ENCODE assay signal across 9 cellular contexts in genomic region chr10:130108934-130109604, GRCh38. TPM values are rescaled to one million over a fixed set of nuclear protein-coding genes. Genes with fewer than 3 reads are reported as not detected.
DNase-seq lines count a peak whose midpoint lies in the region; ATAC-seq and TF ChIP-seq lines count a peak whose summit lies in the region.
"Had no signal": no experiment of that assay in that cellular context is flagged by ENCODE, and none has a peak within 500 bp of the region (broad histone marks: within the 10 kb centered on the region; RNA-seq: fewer than 3 reads in every experiment).

No MANE protein-coding gene starts in this region.

- H3K36me3 ChIP-seq in WERI-Rb-1, result no peaks in the 10 kb centered on the region

- peaks cover 12% of the 10 kb centered on the region for H3K36me3 Mint-ChIP-seq in activated CD4-positive, alpha-beta T cell treated with anti-CD3 and anti-CD28 coated beads, Interleukin-2, amount 10 ng/mL, durations not matched to agents 24 days and 14 days (ENCODE audit: low read depth)

- H3K4me3 ChIP-seq in WERI-Rb-1 (ENCODE audit: low read depth, low read length) (0 out of 2 replicates have a peak overlapping the region, but pooled peaks have one; percentile 87), foreskin fibroblast (ENCODE audit: low read depth in 1 of 2, low read length in 2 of 2) (peak overlapping the region; percentile 61 to 93)

- peak overlapping the region; percentile 51 for H3K4me3 Mint-ChIP-seq in activated CD4-positive, alpha-beta T cell treated with anti-CD3 and anti-CD28 coated beads, Interleukin-2, amount 10 ng/mL, durations not matched to agents 24 days and 14 days
- peak overlapping the region; percentile 92 to 99 for H3K4me3 Mint-ChIP-seq in stimulated activated naive CD8-positive, alpha-beta T cell treated with anti-CD3 and anti-CD28 coated beads, Interleukin-15, amount 100 ng/mL, for 72 hours

- peak overlapping the region; percentile 46 for H3K27ac Mint-ChIP-seq in activated CD4-positive, alpha-beta T cell treated with anti-CD3 and anti-CD28 coated beads, Interleukin-2, amount 10 ng/mL, durations not matched to agents 24 days and 14 days
- H3K27ac Mint-ChIP-seq in stimulated activated naive CD8-positive, alpha-beta T cell treated with anti-CD3 and anti-CD28 coated beads, Interleukin-15, amount 100 ng/mL, for 72 hours, result peak overlapping the region; percentile 45 to 73

- ATAC-seq in stimulated activated naive CD8-positive, alpha-beta T cell treated with anti-CD3 and anti-CD28 coated beads, Interleukin-15, amount 100 ng/mL, for 72 hours, result no peak
- ATAC-seq in HG02885 (IDR thresholded peaks at IDR 0.05; ENCODE audit: poor library complexity, unreplicated experiment), result no peak

- H3K27me3 Mint-ChIP-seq in activated CD4-positive, alpha-beta T cell treated with anti-CD3 and anti-CD28 coated beads, Interleukin-2, amount 10 ng/mL, durations not matched to agents 24 days and 14 days, result no peaks in the 10 kb centered on the region
- H3K27me3 Mint-ChIP-seq in stimulated activated naive CD8-positive, alpha-beta T cell treated with anti-CD3 and anti-CD28 coated beads, Interleukin-15, amount 100 ng/mL, for 72 hours, result no peaks in the 10 kb centered on the region

- no peak overlapping the region for H3K27ac ChIP-seq in WERI-Rb-1

- H3K4me1 Mint-ChIP-seq in activated CD4-positive, alpha-beta T cell treated with anti-CD3 and anti-CD28 coated beads, Interleukin-2, amount 10 ng/mL, durations not matched to agents 24 days and 14 days, result peaks cover 42% of the 10 kb centered on the region
- H3K4me1 Mint-ChIP-seq in stimulated activated naive CD8-positive, alpha-beta T cell treated with anti-CD3 and anti-CD28 coated beads, Interleukin-15, amount 100 ng/mL, for 72 hours, result peaks cover 52% of the 10 kb centered on the region

- H3K9me3 ChIP-seq in WERI-Rb-1 (ENCODE audit: severe bottlenecking), result no peaks in the 10 kb centered on the region

- TF ChIP-seq CTCF in WERI-Rb-1 (IDR thresholded peaks at IDR 0.05; ENCODE audit: low read depth, low read length), result no peak
- TF ChIP-seq CTCF in foreskin fibroblast (IDR thresholded peaks at IDR 0.05; ENCODE audit: low read depth, low read length), result no peak

- no peaks in the 10 kb centered on the region for H3K27me3 ChIP-seq in WERI-Rb-1 (ENCODE audit: insufficient read depth, low read depth, severe bottlenecking)

- intact Hi-C loops in activated CD4-positive, alpha-beta T cell treated with anti-CD3 and anti-CD28 coated beads, Interleukin-2, amount 10 ng/mL, durations not matched to agents 24 days and 14 days (cut with micrococcal nuclease), result loop anchor here (5.0 kb wide), 1 partner anchor 132 kb away; no protein-coding TSS in a partner anchor

- DNase-seq in activated CD4-positive, alpha-beta T cell treated with anti-CD3 and anti-CD28 coated beads, Interleukin-2, amount 10 ng/mL, durations not matched to agents 24 days and 14 days, result peak; percentile 62
- no peak for DNase-seq in activated CD4-positive, alpha-beta T cell treated with anti-CD3 and anti-CD28 coated beads for 4 hours
- DNase-seq in WERI-Rb-1, result no peak
- DNase-seq in foreskin fibroblast, result no peak
- peak in 1 of 2 donors; percentile 27 for DNase-seq in stimulated activated naive CD8-positive, alpha-beta T cell treated with anti-CD3 and anti-CD28 coated beads, Interleukin-15, amount 100 ng/mL, for 72 hours
- no peak for DNase-seq in globus pallidus (ENCODE audit: low spot score)
- no peak for DNase-seq in NCI-H748 treated with DMSO at 0.1 percent for 48 hours (lab: John Stamatoyannopoulos, UW)
- DNase-seq: COR-L47 had no signal

- no peaks in the 10 kb centered on the region for H3K9me3 Mint-ChIP-seq in activated CD4-positive, alpha-beta T cell treated with anti-CD3 and anti-CD28 coated beads, Interleukin-2, amount 10 ng/mL, durations not matched to agents 24 days and 14 days
- H3K9me3 Mint-ChIP-seq in stimulated activated naive CD8-positive, alpha-beta T cell treated with anti-CD3 and anti-CD28 coated beads, Interleukin-15, amount 100 ng/mL, for 72 hours, result no peaks in the 10 kb centered on the region

RNA-seq across cellular contexts. Expression of gene C10orf143, which starts 1.6 kb away (rescaled TPM):
- 2.5 and 3.0 TPM in 2 replicates for total RNA-seq in activated CD4-positive, alpha-beta T cell treated with anti-CD3 and anti-CD28 coated beads, Interleukin-2, amount 10 ng/mL, durations not matched to agents 24 days and 14 days

RNA-seq across cellular contexts. Expression of gene GLRX3, which starts 27.1 kb away (rescaled TPM):
- 136 and 149 TPM in 2 replicates for total RNA-seq in activated CD4-positive, alpha-beta T cell treated with anti-CD3 and anti-CD28 coated beads, Interleukin-2, amount 10 ng/mL, durations not matched to agents 24 days and 14 days
